Comparison of ENCODE assay signal across 8 cellular contexts in the genomic region with DNA sequence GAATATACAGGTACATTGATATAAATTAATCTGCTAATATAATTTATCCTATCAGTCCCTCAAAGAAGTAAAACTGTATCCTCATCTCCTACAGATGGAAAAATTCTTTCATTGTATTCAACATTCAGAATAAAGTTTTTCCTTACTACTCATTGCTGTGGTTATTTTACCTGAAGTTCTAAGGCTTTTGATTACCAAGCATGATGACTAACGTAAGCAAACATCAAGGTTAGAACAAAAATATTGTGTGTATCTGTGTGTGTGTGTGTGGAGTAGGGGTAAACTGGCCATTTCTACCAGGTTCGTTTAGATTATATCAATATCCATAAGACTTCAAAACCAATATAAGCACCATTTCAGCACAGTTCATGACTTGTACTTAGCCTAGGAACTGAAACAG.
"Had no signal": no experiment of that assay in that cellular context is flagged by ENCODE, and none has a peak within 500 bp of the region (broad histone marks: within the 10 kb centered on the region; RNA-seq: fewer than 3 reads in every experiment).

No MANE protein-coding gene starts in this region.

- H3K4me3 ChIP-seq: GM12878 had no signal

- DNase-seq: GDM1, GF-D8 had no signal

- ATAC-seq: GM12878 had no signal

- FAIRE-seq: G401.6, GM12878, GM12891, GM12892, GM18507, GM19239 had no signal
